ENCODE assay signal across 25 cellular contexts in the genomic region with DNA sequence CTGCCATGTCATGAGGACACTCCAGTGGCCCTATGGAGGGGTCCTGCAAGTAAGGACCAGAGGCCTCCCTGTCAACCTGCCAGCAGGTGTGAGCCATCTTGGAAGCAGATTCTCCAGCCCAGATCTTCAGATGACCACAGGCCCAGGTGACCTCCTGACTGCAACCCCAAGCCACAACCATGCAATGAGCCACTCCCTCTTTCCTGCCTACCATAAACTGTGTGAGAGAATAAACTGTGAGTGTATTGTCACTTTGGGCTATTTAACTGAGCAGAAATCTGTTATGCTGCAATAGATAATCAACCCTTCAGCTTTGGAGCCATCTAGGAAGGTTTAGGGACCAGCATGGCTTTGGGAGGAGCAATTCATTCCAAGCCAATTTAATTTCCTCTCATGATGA.
"Had no signal": no experiment of that assay in that cellular context is flagged by ENCODE, and none has a peak within 500 bp of the region (broad histone marks: within the 10 kb centered on the region; RNA-seq: fewer than 3 reads in every experiment).

No MANE protein-coding gene starts in this region.

- DNase-seq: activated CD4-positive, alpha-beta T cell treated with anti-CD3 and anti-CD28 coated beads, Interleukin-2, amount 10 ng/mL, durations not matched to agents 7 days and 5 days; activated CD4-positive, CD25-positive, alpha-beta regulatory T cell; activated CD8-positive, alpha-beta memory T cell treated with anti-CD3 and anti-CD28 coated beads for 24 hours; activated naive CD4-positive, alpha-beta T cell treated with anti-CD3 and anti-CD28 coated beads, Interleukin-2, amount 10 ng/mL, durations not matched to agents 7 days and 5 days; anterior cingulate cortex; body of pancreas; effector CD4-positive, alpha-beta T cell; heart left ventricle; midbrain; ovary; psoas muscle; spleen; stimulated activated CD4-positive, alpha-beta T cell treated with anti-CD3 and anti-CD28 coated beads, Interleukin-4, amount 100 ng/mL, for 24 hours; stomach; T-cell; transverse colon had no signal

- H3K4me3 Mint-ChIP-seq: activated CD4-positive, alpha-beta T cell treated with anti-CD3 and anti-CD28 coated beads, Interleukin-2, amount 10 ng/mL, durations not matched to agents 7 days and 5 days; activated naive CD4-positive, alpha-beta T cell treated with anti-CD3 and anti-CD28 coated beads, Interleukin-2, amount 10 ng/mL, durations not matched to agents 7 days and 5 days; natural killer cell treated with Interleukin-12 subunit alpha and Interleukin-12 subunit beta and Interleukin-15 and Interleukin-18, amount 100 ng/mL, for 72 hours; T-cell had no signal

- H3K27me3 Mint-ChIP-seq: activated CD4-positive, alpha-beta T cell treated with anti-CD3 and anti-CD28 coated beads, Interleukin-2, amount 10 ng/mL, durations not matched to agents 7 days and 5 days; activated naive CD4-positive, alpha-beta T cell treated with anti-CD3 and anti-CD28 coated beads, Interleukin-2, amount 10 ng/mL, durations not matched to agents 7 days and 5 days; T-cell had no signal

- H3K36me3 ChIP-seq: cardiac muscle cell, heart left ventricle, neutrophil, ovary, right atrium auricular region, spleen, stomach, suprapubic skin, transverse colon had no signal

- H3K27me3 ChIP-seq: body of pancreas, cardiac muscle cell, heart left ventricle, neutrophil, ovary, right atrium auricular region, spleen, stomach, suprapubic skin, transverse colon had no signal

- H3K36me3 Mint-ChIP-seq: natural killer cell treated with Interleukin-12 subunit alpha and Interleukin-12 subunit beta and Interleukin-15 and Interleukin-18, amount 100 ng/mL, for 72 hours; T-cell had no signal

- H3K9me3 ChIP-seq: body of pancreas, heart left ventricle, neutrophil, ovary, psoas muscle, right atrium auricular region, spleen, stomach, suprapubic skin, transverse colon had no signal

- FAIRE-seq: endometrium, islet of Langerhans, urothelium cell line had no signal

- H3K4me3 ChIP-seq: body of pancreas, cardiac muscle cell, heart left ventricle, ovary, psoas muscle, right atrium auricular region, spleen, stomach, suprapubic skin, transverse colon had no signal

- H3K9me3 Mint-ChIP-seq: T-cell had no signal

- H3K27ac Mint-ChIP-seq: activated naive CD4-positive, alpha-beta T cell treated with anti-CD3 and anti-CD28 coated beads, Interleukin-2, amount 10 ng/mL, durations not matched to agents 7 days and 5 days; T-cell had no signal

- H3K27ac ChIP-seq: body of pancreas, cardiac muscle cell, heart left ventricle, neutrophil, ovary, psoas muscle, right atrium auricular region, spleen, stomach, suprapubic skin, transverse colon had no signal

- ATAC-seq: body of pancreas; heart left ventricle; natural killer cell treated with Interleukin-12 subunit alpha and Interleukin-12 subunit beta and Interleukin-15 and Interleukin-18, amount 100 ng/mL, for 72 hours; psoas muscle; SK-N-SH treated with all-trans-retinoic acid at 6 μM for 48 hours; T-cell had no signal
